Comparison of ENCODE assay signal across 8 cellular contexts in the genomic region with DNA sequence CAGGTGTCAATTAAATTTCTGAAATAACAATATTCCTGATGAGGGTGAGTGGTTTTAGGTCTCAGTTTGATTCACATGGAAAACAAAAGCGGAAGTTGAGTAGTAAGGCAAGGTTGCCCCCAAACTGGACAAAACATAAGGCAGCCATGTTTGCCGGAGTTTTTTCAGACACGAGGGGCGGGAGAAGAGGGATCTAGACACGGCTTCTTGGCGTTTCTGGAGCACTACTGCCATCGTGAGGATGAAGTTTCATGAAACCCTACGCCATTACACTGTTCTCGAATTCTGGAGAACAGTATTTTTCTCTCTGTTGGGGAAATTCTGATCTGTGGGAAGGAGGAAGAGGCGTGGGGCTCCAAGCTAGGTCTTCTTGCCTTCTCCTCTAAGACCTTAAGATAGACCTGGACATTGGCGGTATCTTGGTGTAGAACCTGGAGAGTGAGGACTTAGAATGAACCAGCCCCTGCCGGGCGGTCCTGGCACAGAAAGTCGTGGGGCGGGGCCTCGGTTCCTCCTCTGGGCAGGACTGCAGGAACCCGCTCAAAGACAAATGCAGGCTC.
DNase-seq lines count a peak whose midpoint lies in the region; ATAC-seq lines count a peak whose summit lies in the region.

No MANE protein-coding gene starts in this region.

- DNase-seq in COLO668 (lab: John Stamatoyannopoulos, UW; ENCODE audit: unreplicated experiment) (peak; percentile 18), NCI-H2029 (lab: John Stamatoyannopoulos, UW) (peak; percentile 1), NCI-H2196 (lab: John Stamatoyannopoulos, UW; ENCODE audit: unreplicated experiment) (no peak)
- DNase-seq in central memory CD4-positive, alpha-beta T cell, result peak; percentile 85

- no peaks in the 10 kb centered on the region for H3K27me3 ChIP-seq in rectal smooth muscle tissue (ENCODE audit: control insufficient read depth, insufficient read depth, low read length)

- H3K4me1 ChIP-seq in rectal smooth muscle tissue (ENCODE audit: control insufficient read depth, insufficient read depth, low read length), result no peaks in the 10 kb centered on the region

- peak overlapping the region; percentile 52 for H3K4me3 ChIP-seq in rectal smooth muscle tissue (ENCODE audit: low read length)

- H3K36me3 ChIP-seq in rectal smooth muscle tissue (ENCODE audit: control insufficient read depth, insufficient read depth, low read length), result no peaks in the 10 kb centered on the region

- ATAC-seq in GM19351 (IDR thresholded peaks at IDR 0.05; ENCODE audit: unreplicated experiment) (peak; percentile 68), HG03521 (IDR thresholded peaks at IDR 0.05; ENCODE audit: unreplicated experiment) (no peak), HG02623 (IDR thresholded peaks at IDR 0.05; ENCODE audit: unreplicated experiment) (no peak)

- H3K27ac ChIP-seq in rectal smooth muscle tissue (ENCODE audit: low read depth, low read length), result peak overlapping the region; percentile 71

- no peak overlapping the region for H3K9ac ChIP-seq in rectal smooth muscle tissue (ENCODE audit: low read length)
